Comparison of ENCODE assay signal across 8 cellular contexts in genomic region chr10:114937962-114938817, GRCh38. TPM values are rescaled to one million over a fixed set of nuclear protein-coding genes. Genes with fewer than 3 reads are reported as not detected.
A peak's percentile ranks its signal among the peaks of the same experiment; 100 is the strongest.
DNase-seq lines count a peak whose midpoint lies in the region; ATAC-seq and TF ChIP-seq lines count a peak whose summit lies in the region.

Gene TRUB1, plus strand, starts transcription at chr10:114938195. Its CDS starts 59 bp downstream, at chr10:114938254.

- under 1% methylated on average over 45 of the region's 45 CpGs for WGBS in right cardiac atrium

- peak; percentile 100 for ATAC-seq in GM18498 (IDR thresholded peaks at IDR 0.05; ENCODE audit: unreplicated experiment)
- peak; percentile 100 for ATAC-seq in HG02938 (IDR thresholded peaks at IDR 0.05; ENCODE audit: unreplicated experiment)
- ATAC-seq in right cardiac atrium, result peak; percentile 100

- H3K27ac ChIP-seq in right cardiac atrium (ENCODE audit: low read length) (peak within 1 kb of the TSS; percentile 95), uterus (peak within 1 kb of the TSS; percentile 77 to 81)

- H3K36me3 ChIP-seq in uterus, result no peaks in the 10 kb centered on the region

- H3K4me1 ChIP-seq in right cardiac atrium (ENCODE audit: control insufficient read depth, insufficient read depth, low read length), result peaks cover 3% of the 10 kb centered on the region
- no peaks in the 10 kb centered on the region for H3K4me1 ChIP-seq in uterus

- DNase-seq in NCI-H187 (lab: John Stamatoyannopoulos, UW) (peak; percentile 22 to 72), T-helper 2 cell (peak; percentile 55 to 96 (median 81)), anterior cingulate cortex (lab: John Stamatoyannopoulos, UW) (peak; percentile 60 to 97 (median 91)), right cardiac atrium (peak; percentile 95 to 97 (median 95)), pulmonary artery endothelial cell (ENCODE audit: low read depth, low spot score) (peak; percentile 89), uterus (peak; percentile 92 to 97)

- H3K9me3 ChIP-seq in right cardiac atrium (ENCODE audit: control insufficient read depth, low read length), result no peaks in the 10 kb centered on the region
- no peaks in the 10 kb centered on the region for H3K9me3 ChIP-seq in uterus

- peak; percentile 11 to 51 for TF ChIP-seq POLR2A in uterus (IDR thresholded peaks at IDR 0.05)

- H3K27me3 ChIP-seq in right cardiac atrium (ENCODE audit: control insufficient read depth, insufficient read depth) (no peaks in the 10 kb centered on the region), uterus (no peaks in the 10 kb centered on the region)

- H3K4me3 ChIP-seq in right cardiac atrium (ENCODE audit: low read length) (peak within 1 kb of the TSS; percentile 92), uterus (peak within 1 kb of the TSS; percentile 88 to 97)

- intact Hi-C loops in right cardiac atrium (cut with DNase I) (no loop called here), uterus (cut with DNase I; ENCODE audit: low total_unique reads) (no loop called here)

- TF ChIP-seq CTCF in uterus (IDR thresholded peaks at IDR 0.05), result peak in 1 of 4 experiments; percentile 7

RNA-seq across cellular contexts. Expression of gene TRUB1, which starts in this region (rescaled TPM):
- total RNA-seq in right cardiac atrium, result 10 to 100 TPM; 11.8 to 18.8 (median 16.4) TPM
- 11.8 TPM for polyA plus RNA-seq in right cardiac atrium
- total RNA-seq in pulmonary artery endothelial cell, result 25.7 and 26.2 TPM in 2 replicates
- total RNA-seq in uterus, result 10 to 100 TPM in 3 of 4 donors, 1 to 10 TPM in 1; 7.9 to 48.3 (median 14.7) TPM

Comparison
In these comparisons a context has a peak if more than half of its experiments do, and no peak if none do; other contexts are left out.
1. Peak in every context shown above with its lines: DNase-seq, ATAC-seq, H3K4me3 ChIP-seq and H3K27ac ChIP-seq.